Comparison of ENCODE assay signal across 18 cellular contexts in genomic region chr12:132226604-132227003, GRCh38.
DNase-seq lines count a peak whose midpoint lies in the region; ATAC-seq, FAIRE-seq and TF ChIP-seq lines count a peak whose summit lies in the region.
"Had no signal": no experiment of that assay in that cellular context is flagged by ENCODE, and none has a peak within 500 bp of the region (broad histone marks: within the 10 kb centered on the region; RNA-seq: fewer than 3 reads in every experiment).

No MANE protein-coding gene starts in this region.

- no peak for TF ChIP-seq CTCF in heart right ventricle (IDR thresholded peaks at IDR 0.05)
- no peak for TF ChIP-seq CTCF in sigmoid colon (IDR thresholded peaks at IDR 0.05)

- H3K36me3 ChIP-seq in heart right ventricle (no peaks in the 10 kb centered on the region), SK-N-MC (ENCODE audit: insufficient read depth, low read length) (no peaks in the 10 kb centered on the region), sigmoid colon (no peaks in the 10 kb centered on the region)
- H3K36me3 ChIP-seq: HAP-1 had no signal

- TF ChIP-seq EP300 in sigmoid colon (IDR thresholded peaks at IDR 0.05): no peak

- H3K4me1 ChIP-seq in heart right ventricle (no peaks in the 10 kb centered on the region), sigmoid colon (no peaks in the 10 kb centered on the region)
- H3K4me1 ChIP-seq: HAP-1 had no signal

- no peak overlapping the region for H3K9ac ChIP-seq in SK-N-MC (ENCODE audit: insufficient read length)

- WGBS in heart right ventricle, 2 donors: 78 to 82% methylated on average over 1 of the region's 1 CpG
- 40 to 74% methylated on average over 1 of the region's 1 CpG for WGBS in sigmoid colon, 2 donors

- H3K27me3 ChIP-seq in heart right ventricle: peaks cover 6 to 66% (median 46%) of the 10 kb centered on the region in 7 donors
- peaks cover 15 to 76% (median 62%) of the 10 kb centered on the region in 3 donors for H3K27me3 ChIP-seq in sigmoid colon

- DNase-seq in Right ventricle myocardium inferior (ENCODE audit: missing footprints): no peak
- no peak for DNase-seq in heart right ventricle
- DNase-seq in SK-N-MC (ENCODE audit: low read depth, low spot score): no peak
- peak; percentile 5 for DNase-seq in sigmoid colon
- no peak for DNase-seq in H54 (ENCODE audit: insufficient read length, low spot score)
- DNase-seq in dermis blood vessel endothelial cell: no peak
- DNase-seq: AML-193; Calu3; CD8-positive, alpha-beta T cell; DMS79 treated with DMSO at 0.1 percent for 48 hours; GF-D8; KG1 had no signal

- ATAC-seq in Right ventricle myocardium inferior: peak; percentile 5
- no peak for ATAC-seq in heart right ventricle
- no peak for ATAC-seq in HG02642 (IDR thresholded peaks at IDR 0.05; ENCODE audit: poor library complexity, unreplicated experiment)
- ATAC-seq: A549; CD8-positive, alpha-beta T cell had no signal

- H3K4me3 ChIP-seq in heart right ventricle (no peak overlapping the region), SK-N-MC (peak overlapping the region; percentile 73), sigmoid colon (no peak overlapping the region)
- H3K4me3 ChIP-seq: A549, HAP-1 had no signal

- H3K9me3 ChIP-seq in heart right ventricle: no peaks in the 10 kb centered on the region
- H3K9me3 ChIP-seq in SK-N-MC (ENCODE audit: low read depth, low read length): no peaks in the 10 kb centered on the region
- H3K9me3 ChIP-seq in sigmoid colon: no peaks in the 10 kb centered on the region
- H3K9me3 ChIP-seq: A549, HAP-1 had no signal

- intact Hi-C loops in Right ventricle myocardium inferior (cut with DNase I) (no loop called here), heart right ventricle (cut with DNase I) (no loop called here), sigmoid colon (cut with DNase I) (no loop called here)

- FAIRE-seq in H54 (lab: Jason Lieb, UNC): no peak
- FAIRE-seq: A549, H1, HTR-8/SVneo had no signal

- H3K27ac ChIP-seq in heart right ventricle (no peak overlapping the region), SK-N-MC (peak overlapping the region; percentile 95), sigmoid colon (no peak overlapping the region)
- H3K27ac ChIP-seq: 22Rv1, A549 had no signal

- TF ChIP-seq POLR2A in sigmoid colon (IDR thresholded peaks at IDR 0.05) (no peak), H54 (IDR thresholded peaks at IDR 0.05; ENCODE audit: low read depth, low read length) (no peak)
